In the genomic region with DNA sequence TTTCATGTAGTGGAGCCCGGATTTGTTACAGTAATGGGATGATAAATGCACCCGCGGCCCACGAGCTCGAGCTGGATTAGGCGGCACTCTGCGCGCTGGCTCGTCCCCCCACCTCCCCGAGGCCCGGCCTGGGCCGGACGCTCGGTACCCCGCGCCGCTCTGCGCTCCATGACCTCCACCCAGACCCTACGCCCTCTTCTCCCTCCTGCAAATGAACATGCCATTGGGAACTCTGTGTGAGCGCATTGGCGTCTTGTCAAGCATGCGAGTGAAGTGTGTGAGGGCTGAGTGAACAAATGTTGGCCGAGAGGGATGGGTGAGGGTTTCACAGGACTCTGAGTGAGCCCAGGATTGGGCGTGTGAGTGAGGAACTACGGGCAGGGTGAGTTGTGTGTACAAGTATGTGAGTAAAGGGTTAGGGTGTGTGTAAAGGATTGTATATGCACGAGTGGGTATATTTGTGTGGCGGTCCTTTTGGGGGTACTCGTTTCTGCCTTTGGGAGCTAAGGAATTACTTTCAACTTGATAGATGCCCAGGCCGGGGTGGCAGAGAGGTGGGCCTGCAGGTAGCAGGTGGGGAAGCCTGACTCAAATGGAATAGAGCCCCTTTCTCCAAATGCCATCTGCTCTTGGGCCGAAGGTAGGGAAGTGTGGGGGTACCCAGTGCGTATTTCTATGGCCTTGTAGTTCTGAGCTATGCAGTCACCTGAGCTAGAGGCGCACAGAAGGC, we compare ENCODE assay signal across 2 cellular contexts.
TF ChIP-seq lines count a peak whose summit lies in the region.

No MANE protein-coding gene starts in this region.

TF ChIP-seq in neural cell, 6 proteins besides CTCF, POLR2A, EP300 and RAD21 (continued from another document):
- TF ChIP-seq, protein P1, sequence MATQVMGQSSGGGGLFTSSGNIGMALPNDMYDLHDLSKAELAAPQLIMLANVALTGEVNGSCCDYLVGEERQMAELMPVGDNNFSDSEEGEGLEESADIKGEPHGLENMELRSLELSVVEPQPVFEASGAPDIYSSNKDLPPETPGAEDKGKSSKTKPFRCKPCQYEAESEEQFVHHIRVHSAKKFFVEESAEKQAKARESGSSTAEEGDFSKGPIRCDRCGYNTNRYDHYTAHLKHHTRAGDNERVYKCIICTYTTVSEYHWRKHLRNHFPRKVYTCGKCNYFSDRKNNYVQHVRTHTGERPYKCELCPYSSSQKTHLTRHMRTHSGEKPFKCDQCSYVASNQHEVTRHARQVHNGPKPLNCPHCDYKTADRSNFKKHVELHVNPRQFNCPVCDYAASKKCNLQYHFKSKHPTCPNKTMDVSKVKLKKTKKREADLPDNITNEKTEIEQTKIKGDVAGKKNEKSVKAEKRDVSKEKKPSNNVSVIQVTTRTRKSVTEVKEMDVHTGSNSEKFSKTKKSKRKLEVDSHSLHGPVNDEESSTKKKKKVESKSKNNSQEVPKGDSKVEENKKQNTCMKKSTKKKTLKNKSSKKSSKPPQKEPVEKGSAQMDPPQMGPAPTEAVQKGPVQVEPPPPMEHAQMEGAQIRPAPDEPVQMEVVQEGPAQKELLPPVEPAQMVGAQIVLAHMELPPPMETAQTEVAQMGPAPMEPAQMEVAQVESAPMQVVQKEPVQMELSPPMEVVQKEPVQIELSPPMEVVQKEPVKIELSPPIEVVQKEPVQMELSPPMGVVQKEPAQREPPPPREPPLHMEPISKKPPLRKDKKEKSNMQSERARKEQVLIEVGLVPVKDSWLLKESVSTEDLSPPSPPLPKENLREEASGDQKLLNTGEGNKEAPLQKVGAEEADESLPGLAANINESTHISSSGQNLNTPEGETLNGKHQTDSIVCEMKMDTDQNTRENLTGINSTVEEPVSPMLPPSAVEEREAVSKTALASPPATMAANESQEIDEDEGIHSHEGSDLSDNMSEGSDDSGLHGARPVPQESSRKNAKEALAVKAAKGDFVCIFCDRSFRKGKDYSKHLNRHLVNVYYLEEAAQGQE (IDR thresholded peaks at IDR 0.05; ENCODE audit: borderline replicate concordance) = no peak

TF ChIP-seq in HEK293T, 16 proteins besides CTCF, POLR2A, EP300 and RAD21 (continued from another document):
- TF ChIP-seq L3MBTL2 (conservative IDR thresholded peaks at IDR 0.05) (no peak), CTBP1 (IDR thresholded peaks at IDR 0.05; ENCODE audit: borderline replicate concordance) (no peak), SP1 (IDR thresholded peaks at IDR 0.05) (no peak), ELF4 (IDR thresholded peaks at IDR 0.05) (no peak), FOXA1 (IDR thresholded peaks at IDR 0.05) (no peak), FOXK2 (IDR thresholded peaks at IDR 0.05) (no peak), ARNT (IDR thresholded peaks at IDR 0.05) (no peak)
- TF ChIP-seq, protein P2, sequence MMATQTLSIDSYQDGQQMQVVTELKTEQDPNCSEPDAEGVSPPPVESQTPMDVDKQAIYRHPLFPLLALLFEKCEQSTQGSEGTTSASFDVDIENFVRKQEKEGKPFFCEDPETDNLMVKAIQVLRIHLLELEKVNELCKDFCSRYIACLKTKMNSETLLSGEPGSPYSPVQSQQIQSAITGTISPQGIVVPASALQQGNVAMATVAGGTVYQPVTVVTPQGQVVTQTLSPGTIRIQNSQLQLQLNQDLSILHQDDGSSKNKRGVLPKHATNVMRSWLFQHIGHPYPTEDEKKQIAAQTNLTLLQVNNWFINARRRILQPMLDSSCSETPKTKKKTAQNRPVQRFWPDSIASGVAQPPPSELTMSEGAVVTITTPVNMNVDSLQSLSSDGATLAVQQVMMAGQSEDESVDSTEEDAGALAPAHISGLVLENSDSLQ (IDR thresholded peaks at IDR 0.05) = no peak
